Comparison of ENCODE assay signal across 8 cellular contexts in the genomic region with DNA sequence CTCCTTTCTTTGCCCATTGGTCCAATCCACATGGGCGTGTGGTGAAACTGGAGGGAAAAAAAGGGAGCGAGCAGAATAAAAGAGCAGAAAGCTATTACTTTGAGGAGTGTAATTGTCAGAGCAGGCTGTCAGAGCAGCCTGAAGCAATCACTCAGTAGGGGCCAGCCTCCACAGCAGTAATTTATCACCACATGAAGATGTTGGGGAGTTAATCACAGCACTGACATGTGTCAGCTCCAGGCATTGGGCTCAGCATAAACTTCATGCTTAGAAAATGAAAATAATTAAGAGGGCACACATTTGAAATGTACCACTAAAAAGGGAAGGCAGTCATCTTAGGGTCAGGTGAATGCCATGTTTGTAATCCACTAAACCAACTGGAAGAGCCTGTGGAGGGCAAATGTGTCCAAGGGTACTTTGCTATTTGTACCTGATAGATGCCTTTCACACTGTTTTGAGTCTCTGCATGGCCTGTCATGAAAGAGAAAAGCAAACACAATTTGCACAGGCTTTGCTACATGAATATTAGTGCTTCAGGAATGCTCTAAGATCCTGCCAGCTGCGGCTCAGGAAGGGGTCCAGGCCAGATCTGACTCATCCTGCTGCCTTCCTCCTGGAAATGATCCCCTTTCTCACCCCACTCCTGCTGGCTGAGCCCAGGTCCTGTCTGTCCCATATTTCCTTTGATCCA. TPM values are rescaled to one million over a fixed set of nuclear protein-coding genes. Genes with fewer than 3 reads are reported as not detected.
DNase-seq lines count a peak whose midpoint lies in the region; FAIRE-seq and TF ChIP-seq lines count a peak whose summit lies in the region.

No MANE protein-coding gene starts in this region.

- WGBS in testis, 2 donors = 75 to 81% methylated on average over 3 of the region's 3 CpGs

- H4K20me1 ChIP-seq in neural progenitor cell (ENCODE audit: low read depth) = peaks cover 14% of the 10 kb centered on the region

- FAIRE-seq in urothelium cell line (lab: Jason Lieb, UNC) = no peak

- H3K9ac ChIP-seq in neural progenitor cell = no peak overlapping the region

- DNase-seq in activated naive CD4-positive, alpha-beta T cell treated with anti-CD3 and anti-CD28 coated beads, Interleukin-2, amount 10 ng/mL, durations not matched to agents 7 days and 5 days = no peak
- DNase-seq in activated naive CD4-positive, alpha-beta T cell treated with Interleukin-2 at 50 U/mL for 16 hours = no peak
- no peak for DNase-seq in activated naive CD8-positive, alpha-beta T cell treated with anti-CD3 and anti-CD28 coated beads for 36 hours
- DNase-seq in kidney epithelial cell (ENCODE audit: low read depth) (peak; percentile 42), urothelium cell line (ENCODE audit: low spot score) (peak; percentile 78), head of caudate nucleus (no peak), neural progenitor cell (ENCODE audit: low spot score) (no peak), testis (no peak)

- peak overlapping the region; percentile 73 for H3K27ac Mint-ChIP-seq in activated naive CD4-positive, alpha-beta T cell treated with anti-CD3 and anti-CD28 coated beads, Interleukin-2, amount 10 ng/mL, durations not matched to agents 7 days and 5 days
- H3K27ac Mint-ChIP-seq in activated naive CD8-positive, alpha-beta T cell treated with anti-CD3 and anti-CD28 coated beads for 36 hours = peak overlapping the region; percentile 94
- H3K27ac Mint-ChIP-seq in neural progenitor cell = no peak overlapping the region

- H3K27me3 Mint-ChIP-seq in activated naive CD4-positive, alpha-beta T cell treated with anti-CD3 and anti-CD28 coated beads, Interleukin-2, amount 10 ng/mL, durations not matched to agents 7 days and 5 days = no peaks in the 10 kb centered on the region
- no peaks in the 10 kb centered on the region for H3K27me3 Mint-ChIP-seq in activated naive CD8-positive, alpha-beta T cell treated with anti-CD3 and anti-CD28 coated beads for 36 hours
- H3K27me3 Mint-ChIP-seq in neural progenitor cell (ENCODE audit: insufficient read depth, low read depth) = peaks cover 26% of the 10 kb centered on the region

- H2AFZ ChIP-seq in neural progenitor cell (replicated peaks) = no peak overlapping the region

- no peaks in the 10 kb centered on the region for H3K9me3 ChIP-seq in neural progenitor cell (ENCODE audit: low read depth)
- H3K9me3 ChIP-seq in testis = no peaks in the 10 kb centered on the region

- CTCF ChIA-PET in activated naive CD4-positive, alpha-beta T cell treated with anti-CD3 and anti-CD28 coated beads, Interleukin-2, amount 10 ng/mL, durations not matched to agents 7 days and 5 days (lab: Charles Lee) = interaction anchor here (0.9 to 1.9 kb wide), 3 partner anchors 21 to 75 kb away, joined by 3 to 5 read pairs (median 4); no protein-coding TSS in a partner anchor

- H3K27ac ChIP-seq in neural progenitor cell (no peak overlapping the region), testis (no peak overlapping the region)

- no peak overlapping the region for H3K4me3 Mint-ChIP-seq in activated naive CD4-positive, alpha-beta T cell treated with anti-CD3 and anti-CD28 coated beads, Interleukin-2, amount 10 ng/mL, durations not matched to agents 7 days and 5 days
- peak overlapping the region; percentile 19 for H3K4me3 Mint-ChIP-seq in activated naive CD8-positive, alpha-beta T cell treated with anti-CD3 and anti-CD28 coated beads for 36 hours
- no peak overlapping the region for H3K4me3 Mint-ChIP-seq in neural progenitor cell

- H3K79me2 ChIP-seq in neural progenitor cell (ENCODE audit: low read depth) = no peaks in the 10 kb centered on the region

- no peak overlapping the region for H3K4me3 ChIP-seq in kidney epithelial cell (ENCODE audit: low read depth, low read length)
- H3K4me3 ChIP-seq in neural progenitor cell = no peak overlapping the region
- no peak overlapping the region for H3K4me3 ChIP-seq in testis

- H3K4me1 ChIP-seq in neural progenitor cell = peaks cover 24% of the 10 kb centered on the region
- peaks cover 4% of the 10 kb centered on the region for H3K4me1 ChIP-seq in testis

- H3K4me2 ChIP-seq in neural progenitor cell = no peak overlapping the region

- no peak for TF ChIP-seq POLR2A in testis (IDR thresholded peaks at IDR 0.05)

- H3K27me3 ChIP-seq in kidney epithelial cell (ENCODE audit: control insufficient read depth, insufficient read depth, low read length) (no peaks in the 10 kb centered on the region), neural progenitor cell (peaks cover 46% of the 10 kb centered on the region), testis (no peaks in the 10 kb centered on the region)

- H3K9me3 Mint-ChIP-seq in activated naive CD4-positive, alpha-beta T cell treated with anti-CD3 and anti-CD28 coated beads, Interleukin-2, amount 10 ng/mL, durations not matched to agents 7 days and 5 days = no peaks in the 10 kb centered on the region
- H3K9me3 Mint-ChIP-seq in activated naive CD8-positive, alpha-beta T cell treated with anti-CD3 and anti-CD28 coated beads for 36 hours = peaks cover 1% of the 10 kb centered on the region
- no peaks in the 10 kb centered on the region for H3K9me3 Mint-ChIP-seq in neural progenitor cell

- intact Hi-C loops in head of caudate nucleus (cut with DNase I) = no loop called here
- intact Hi-C loops in testis (cut with DNase I; ENCODE audit: low total_unique reads) = no loop called here

- peaks cover 15% of the 10 kb centered on the region for H3K36me3 Mint-ChIP-seq in activated naive CD4-positive, alpha-beta T cell treated with anti-CD3 and anti-CD28 coated beads, Interleukin-2, amount 10 ng/mL, durations not matched to agents 7 days and 5 days
- H3K36me3 Mint-ChIP-seq in activated naive CD8-positive, alpha-beta T cell treated with anti-CD3 and anti-CD28 coated beads for 36 hours = peaks cover 23% of the 10 kb centered on the region
- H3K36me3 Mint-ChIP-seq in neural progenitor cell = no peaks in the 10 kb centered on the region

- TF ChIP-seq CTCF in kidney epithelial cell (IDR thresholded peaks at IDR 0.05; ENCODE audit: insufficient read depth, low read length, poor library complexity, severe bottlenecking) (no peak), neural progenitor cell (IDR thresholded peaks at IDR 0.05) (no peak), testis (IDR thresholded peaks at IDR 0.05) (no peak)

- H3F3A ChIP-seq in neural progenitor cell (ENCODE audit: low read depth) = peaks cover 16% of the 10 kb centered on the region

- H3K4me1 Mint-ChIP-seq in activated naive CD4-positive, alpha-beta T cell treated with anti-CD3 and anti-CD28 coated beads, Interleukin-2, amount 10 ng/mL, durations not matched to agents 7 days and 5 days = peaks cover 65% of the 10 kb centered on the region
- peaks cover 52% of the 10 kb centered on the region for H3K4me1 Mint-ChIP-seq in activated naive CD8-positive, alpha-beta T cell treated with anti-CD3 and anti-CD28 coated beads for 36 hours
- H3K4me1 Mint-ChIP-seq in neural progenitor cell = peaks cover 30% of the 10 kb centered on the region

- no peaks in the 10 kb centered on the region for H3K36me3 ChIP-seq in kidney epithelial cell (ENCODE audit: control insufficient read depth, insufficient read depth, low read length)
- no peaks in the 10 kb centered on the region for H3K36me3 ChIP-seq in neural progenitor cell
- H3K36me3 ChIP-seq in testis (ENCODE audit: low read depth, missing control alignments) = no peaks in the 10 kb centered on the region

RNA-seq across cellular contexts. Expression of a gene that starts 2.9 kb away (rescaled TPM):
- total RNA-seq in activated naive CD8-positive, alpha-beta T cell treated with anti-CD3 and anti-CD28 coated beads for 36 hours = 10 to 100 TPM; 64.5 to 65.2 TPM
- total RNA-seq in kidney epithelial cell (13.5 and 13.8 TPM in 2 replicates), neural progenitor cell (ENCODE audit: low replicate concordance) (0.65 TPM in 1 of 2 replicates, not detected in the other), testis (10 to 100 TPM; 10.1 to 10.4 TPM)
- polyA plus RNA-seq in testis (ENCODE audit: insufficient read depth, low read depth, low replicate concordance) = 8.7 TPM

Comparison
In these comparisons a context has a peak if more than half of its experiments do, and no peak if none do; other contexts are left out.
1. DNase-seq: peak in kidney epithelial cell (single experiment) and urothelium cell line (single experiment); none in activated naive CD4-positive, alpha-beta T cell treated with anti-CD3 and anti-CD28 coated beads, Interleukin-2, amount 10 ng/mL, durations not matched to agents 7 days and 5 days (single experiment), activated naive CD4-positive, alpha-beta T cell treated with Interleukin-2 at 50 U/mL for 16 hours (single experiment), activated naive CD8-positive, alpha-beta T cell treated with anti-CD3 and anti-CD28 coated beads for 36 hours (single experiment), head of caudate nucleus (0 of 42), neural progenitor cell (single experiment) and testis (single experiment).